ENCODE assay signal across 1 cellular context in genomic region chr10:22245567-22245966, GRCh38.
TF ChIP-seq lines count a peak whose summit lies in the region.

No MANE protein-coding gene starts in this region.

TF ChIP-seq in HEK293T, 16 proteins besides CTCF, POLR2A, EP300 and RAD21 (continued from another document):
- TF ChIP-seq PKNOX1 (IDR thresholded peaks at IDR 0.05) = no peak
- TF ChIP-seq SUZ12 (IDR thresholded peaks at IDR 0.05) = no peak
- no peak for TF ChIP-seq LEF1 (IDR thresholded peaks at IDR 0.05; ENCODE audit: borderline replicate concordance)
- TF ChIP-seq SP1 (IDR thresholded peaks at IDR 0.05) = no peak
